2 cellular contexts compared by ENCODE assay signal in genomic region chr7:33923440-33924229, GRCh38.
TF ChIP-seq lines count a peak whose summit lies in the region.

No MANE protein-coding gene starts in this region.

TF ChIP-seq in GM23338, 12 proteins besides CTCF, POLR2A, EP300 and RAD21:
- TF ChIP-seq ZNF462 (CRISPR knock-in tag; IDR thresholded peaks at IDR 0.05), result no peak
- no peak for TF ChIP-seq POLR2AphosphoS5 (IDR thresholded peaks at IDR 0.05; ENCODE audit: low read depth)
- TF ChIP-seq NANOG (IDR thresholded peaks at IDR 0.05; ENCODE audit: borderline replicate concordance), result no peak

TF ChIP-seq in IMR-90, 13 proteins besides CTCF, POLR2A, EP300 and RAD21 (continued from another document):
- no peak for TF ChIP-seq MAZ (IDR thresholded peaks at IDR 0.05; ENCODE audit: borderline replicate concordance, low read depth, low read length)
- no peak for TF ChIP-seq FOS (IDR thresholded peaks at IDR 0.05; ENCODE audit: low read depth, low read length)
- no peak for TF ChIP-seq USF2 (IDR thresholded peaks at IDR 0.05; ENCODE audit: low read depth, low read length)
TF ChIP-seq in IMR-90: peak in this region for 0.
